In genomic region chr6:42526616-42527015, GRCh38 we compare ENCODE assay signal across 3 cellular contexts.
TF ChIP-seq lines count a peak whose summit lies in the region.

No MANE protein-coding gene starts in this region.

TF ChIP-seq in A549, 52 proteins besides CTCF, POLR2A, EP300 and RAD21 (continued from another document):
- TF ChIP-seq HMGXB4 (CRISPR knock-in tag; IDR thresholded peaks at IDR 0.05; ENCODE audit: borderline replicate concordance) (no peak), CBX2 (IDR thresholded peaks at IDR 0.05; ENCODE audit: borderline replicate concordance, low read depth) (no peak), CHD4 (IDR thresholded peaks at IDR 0.05; ENCODE audit: borderline replicate concordance) (no peak)
- TF ChIP-seq, protein P1, sequence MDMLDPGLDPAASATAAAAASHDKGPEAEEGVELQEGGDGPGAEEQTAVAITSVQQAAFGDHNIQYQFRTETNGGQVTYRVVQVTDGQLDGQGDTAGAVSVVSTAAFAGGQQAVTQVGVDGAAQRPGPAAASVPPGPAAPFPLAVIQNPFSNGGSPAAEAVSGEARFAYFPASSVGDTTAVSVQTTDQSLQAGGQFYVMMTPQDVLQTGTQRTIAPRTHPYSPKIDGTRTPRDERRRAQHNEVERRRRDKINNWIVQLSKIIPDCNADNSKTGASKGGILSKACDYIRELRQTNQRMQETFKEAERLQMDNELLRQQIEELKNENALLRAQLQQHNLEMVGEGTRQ (IDR thresholded peaks at IDR 0.05) = 0 out of 2 replicates have a peak, but pooled peaks have one; percentile 5
- TF ChIP-seq, protein P2, sequence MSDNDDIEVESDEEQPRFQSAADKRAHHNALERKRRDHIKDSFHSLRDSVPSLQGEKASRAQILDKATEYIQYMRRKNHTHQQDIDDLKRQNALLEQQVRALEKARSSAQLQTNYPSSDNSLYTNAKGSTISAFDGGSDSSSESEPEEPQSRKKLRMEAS (IDR thresholded peaks at IDR 0.05) = no peak

TF ChIP-seq in Ishikawa, 13 proteins besides CTCF, POLR2A, EP300 and RAD21 (continued from another document):
- TF ChIP-seq, protein P3, sequence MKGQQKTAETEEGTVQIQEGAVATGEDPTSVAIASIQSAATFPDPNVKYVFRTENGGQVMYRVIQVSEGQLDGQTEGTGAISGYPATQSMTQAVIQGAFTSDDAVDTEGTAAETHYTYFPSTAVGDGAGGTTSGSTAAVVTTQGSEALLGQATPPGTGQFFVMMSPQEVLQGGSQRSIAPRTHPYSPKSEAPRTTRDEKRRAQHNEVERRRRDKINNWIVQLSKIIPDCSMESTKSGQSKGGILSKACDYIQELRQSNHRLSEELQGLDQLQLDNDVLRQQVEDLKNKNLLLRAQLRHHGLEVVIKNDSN (IDR thresholded peaks at IDR 0.05) = 0 out of 2 replicates have a peak, but pooled peaks have one; percentile 24

TF ChIP-seq in K562, 482 proteins besides CTCF, POLR2A, EP300 and RAD21 (continued from another document):
- TF ChIP-seq TOE1 (IDR thresholded peaks at IDR 0.05; ENCODE audit: borderline replicate concordance) (peak; percentile 61; the same call in 1 of the 2 replicates), TOE1 (CRISPR knock-in tag; IDR thresholded peaks at IDR 0.05; ENCODE audit: borderline replicate concordance, low read depth) (no peak), ZFPM2 (CRISPR knock-in tag; IDR thresholded peaks at IDR 0.05) (no peak), MAFF (IDR thresholded peaks at IDR 0.05; ENCODE audit: low read length) (no peak), LCOR (CRISPR knock-in tag; IDR thresholded peaks at IDR 0.05) (no peak), XRCC5 (IDR thresholded peaks at IDR 0.05; ENCODE audit: low read depth, low read length) (no peak), KLF13 (tag; IDR thresholded peaks at IDR 0.05; ENCODE audit: borderline replicate concordance, low read depth) (no peak), PCBP2 (IDR thresholded peaks at IDR 0.05; ENCODE audit: low read depth, low read length, poor library complexity, severe bottlenecking) (no peak), NFYB (IDR thresholded peaks at IDR 0.05; ENCODE audit: extremely low read depth, insufficient read length) (peak; percentile 3), BRD4 (IDR thresholded peaks at IDR 0.05) (no peak), SETDB1 (IDR thresholded peaks at IDR 0.05; ENCODE audit: low read length) (no peak)
- TF ChIP-seq, protein P1 (CRISPR knock-in tag; IDR thresholded peaks at IDR 0.05) = peak; percentile 48
- TF ChIP-seq, protein P4, sequence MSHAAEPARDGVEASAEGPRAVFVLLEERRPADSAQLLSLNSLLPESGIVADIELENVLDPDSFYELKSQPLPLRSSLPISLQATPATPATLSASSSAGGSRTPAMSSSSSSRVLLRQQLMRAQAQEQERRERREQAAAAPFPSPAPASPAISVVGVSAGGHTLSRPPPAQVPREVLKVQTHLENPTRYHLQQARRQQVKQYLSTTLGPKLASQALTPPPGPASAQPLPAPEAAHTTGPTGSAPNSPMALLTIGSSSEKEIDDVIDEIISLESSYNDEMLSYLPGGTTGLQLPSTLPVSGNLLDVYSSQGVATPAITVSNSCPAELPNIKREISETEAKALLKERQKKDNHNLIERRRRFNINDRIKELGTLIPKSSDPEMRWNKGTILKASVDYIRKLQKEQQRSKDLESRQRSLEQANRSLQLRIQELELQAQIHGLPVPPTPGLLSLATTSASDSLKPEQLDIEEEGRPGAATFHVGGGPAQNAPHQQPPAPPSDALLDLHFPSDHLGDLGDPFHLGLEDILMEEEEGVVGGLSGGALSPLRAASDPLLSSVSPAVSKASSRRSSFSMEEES (CRISPR knock-in tag; IDR thresholded peaks at IDR 0.05) = peak; percentile 90
- TF ChIP-seq, protein P3 (CRISPR knock-in tag; IDR thresholded peaks at IDR 0.05) = peak; percentile 64
TF ChIP-seq in K562: peak in this region for 6.
